Comparison of ENCODE assay signal across 2 cellular contexts in the genomic region with DNA sequence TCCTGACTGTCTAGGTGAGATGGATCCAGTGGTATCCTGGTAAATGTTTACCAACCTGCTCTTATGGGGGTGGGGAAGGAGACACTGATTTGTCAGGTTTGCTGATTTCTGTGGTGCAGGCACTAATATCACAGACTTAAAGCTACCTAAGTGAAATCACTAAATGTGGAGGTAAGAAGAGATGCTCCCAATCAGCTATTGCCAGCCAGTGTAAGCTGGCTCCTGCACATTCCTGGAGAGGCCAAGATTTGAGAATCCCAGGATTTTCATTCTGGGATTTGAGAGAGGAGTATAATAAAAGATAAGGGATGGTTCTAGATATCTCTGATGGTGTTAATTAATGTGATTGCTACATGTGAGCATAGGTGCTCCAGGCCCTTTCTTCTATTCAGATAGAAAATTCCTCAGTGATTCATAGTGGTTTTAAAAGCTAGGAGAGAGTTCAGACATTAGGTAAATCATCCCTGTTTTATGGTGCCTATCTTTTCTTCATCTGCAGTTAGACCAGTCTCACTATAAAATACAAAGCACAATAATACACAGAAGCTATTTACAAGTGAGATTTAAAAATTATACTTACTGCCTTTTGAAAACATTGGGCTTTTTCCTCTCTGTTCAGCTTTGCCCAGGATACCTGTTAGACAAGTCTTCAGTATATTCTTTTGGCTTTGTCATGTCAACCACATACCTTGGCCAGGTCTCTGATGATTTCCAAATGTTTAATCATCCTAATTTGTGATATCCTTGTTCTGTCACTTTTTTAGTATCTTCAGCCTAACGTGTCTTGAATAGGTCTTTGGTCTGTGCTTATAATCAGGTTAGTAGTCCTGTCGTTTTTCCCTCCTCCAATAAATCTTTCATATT.
TF ChIP-seq lines count a peak whose summit lies in the region.

No MANE protein-coding gene starts in this region.

TF ChIP-seq in A549, 52 proteins besides CTCF, POLR2A, EP300 and RAD21 (continued from another document):
- TF ChIP-seq HES2 (IDR thresholded peaks at IDR 0.05): no peak
- no peak for TF ChIP-seq NPAS2 (CRISPR knock-in tag; IDR thresholded peaks at IDR 0.05; ENCODE audit: borderline replicate concordance)
- TF ChIP-seq REST (IDR thresholded peaks at IDR 0.05): no peak
- no peak for TF ChIP-seq KDM5A (IDR thresholded peaks at IDR 0.05)
- TF ChIP-seq FOSL2 (IDR thresholded peaks at IDR 0.05): no peak
- TF ChIP-seq FOSL2 (CRISPR knock-in tag; IDR thresholded peaks at IDR 0.05): no peak
- no peak for TF ChIP-seq RFX5 (IDR thresholded peaks at IDR 0.05)
- TF ChIP-seq ZC3H11A (IDR thresholded peaks at IDR 0.05): no peak
- no peak for TF ChIP-seq SMC3 (IDR thresholded peaks at IDR 0.05)
- no peak for TF ChIP-seq PHF8 (IDR thresholded peaks at IDR 0.05; ENCODE audit: borderline replicate concordance, low read depth)
- TF ChIP-seq POLR2AphosphoS2 (conservative IDR thresholded peaks at IDR 0.05; ENCODE audit: low read length): no peak
- no peak for TF ChIP-seq JUN (IDR thresholded peaks at IDR 0.05)
- TF ChIP-seq, protein P1, sequence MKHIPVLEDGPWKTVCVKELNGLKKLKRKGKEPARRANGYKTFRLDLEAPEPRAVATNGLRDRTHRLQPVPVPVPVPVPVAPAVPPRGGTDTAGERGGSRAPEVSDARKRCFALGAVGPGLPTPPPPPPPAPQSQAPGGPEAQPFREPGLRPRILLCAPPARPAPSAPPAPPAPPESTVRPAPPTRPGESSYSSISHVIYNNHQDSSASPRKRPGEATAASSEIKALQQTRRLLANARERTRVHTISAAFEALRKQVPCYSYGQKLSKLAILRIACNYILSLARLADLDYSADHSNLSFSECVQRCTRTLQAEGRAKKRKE (CRISPR knock-in tag; IDR thresholded peaks at IDR 0.05; ENCODE audit: low read depth): no peak
- no peak for TF ChIP-seq HOXA7 (CRISPR knock-in tag; IDR thresholded peaks at IDR 0.05)

TF ChIP-seq in HCT116, 20 proteins besides CTCF, POLR2A, EP300 and RAD21 (continued from another document):
- TF ChIP-seq REST (IDR thresholded peaks at IDR 0.05; ENCODE audit: low read depth) (no peak), EZH2 (IDR thresholded peaks at IDR 0.05) (no peak), YY1 (IDR thresholded peaks at IDR 0.05; ENCODE audit: extremely low read depth, insufficient replicate concordance, low read depth, low read length) (no peak), TCF7L2 (IDR thresholded peaks at IDR 0.05; ENCODE audit: borderline replicate concordance, extremely low read depth, insufficient read depth, insufficient read length) (no peak), ZBTB33 (IDR thresholded peaks at IDR 0.05; ENCODE audit: extremely low read depth, insufficient replicate concordance, low read length) (no peak), CBX3 (IDR thresholded peaks at IDR 0.05; ENCODE audit: low read depth) (no peak), ZNF274 (IDR thresholded peaks at IDR 0.05; ENCODE audit: low read depth, low read length) (no peak), CEBPB (IDR thresholded peaks at IDR 0.05; ENCODE audit: low read depth) (no peak)
